Comparison of ENCODE assay signal across 1 cellular context in genomic region chr1:204151562-204152309, GRCh38.
TF ChIP-seq lines count a peak whose summit lies in the region.

Gene ETNK2, minus strand, starts transcription at chr1:204152044. Its CDS starts 192 bp downstream, at chr1:204151852.

TF ChIP-seq in GM12878, 131 proteins besides CTCF, POLR2A, EP300 and RAD21 (continued from another document):
- TF ChIP-seq ZBTB4 (CRISPR knock-in tag; IDR thresholded peaks at IDR 0.05) (no peak), RBBP5 (conservative IDR thresholded peaks at IDR 0.05) (no peak), ATF3 (IDR thresholded peaks at IDR 0.05; ENCODE audit: borderline replicate concordance, extremely low read depth, low read depth, low read length) (no peak), IKZF1 (conservative IDR thresholded peaks at IDR 0.05) (peak; percentile 43), CREM (IDR thresholded peaks at IDR 0.05; ENCODE audit: low read depth) (no peak)
